ENCODE assay signal across 26 cellular contexts in genomic region chr14:71264260-71264659, GRCh38.
"Had no signal": no experiment of that assay in that cellular context is flagged by ENCODE, and none has a peak within 500 bp of the region (broad histone marks: within the 10 kb centered on the region; RNA-seq: fewer than 3 reads in every experiment).

No MANE protein-coding gene starts in this region.

- ATAC-seq: mucosa of descending colon; naive thymus-derived CD4-positive, alpha-beta T cell; natural killer cell treated with Interleukin-12 subunit alpha and Interleukin-12 subunit beta and Interleukin-15 and Interleukin-18, amount 100 ng/mL, for 72 hours; pancreas; right cardiac atrium; sciatic nerve; stimulated activated naive B cell treated with anti-CD40 and anti-IgM and Interleukin-4, amounts not matched to agents 10 μg/mL and 1 μg/mL and 100 μg/mL, for 72 hours; stimulated activated naive CD8-positive, alpha-beta T cell treated with anti-CD3 and anti-CD28 coated beads, Interleukin-15, Interleukin-2, amounts not matched to agents 100 U/mL and 50 U/mL, for 24 hours; upper lobe of right lung had no signal

- H3K4me2 ChIP-seq: hepatocyte had no signal

- H3K27me3 Mint-ChIP-seq: natural killer cell treated with Interleukin-12 subunit alpha and Interleukin-12 subunit beta and Interleukin-15 and Interleukin-18, amount 100 ng/mL, for 72 hours; stimulated activated naive B cell treated with anti-CD40 and anti-IgM and Interleukin-4, amounts not matched to agents 10 μg/mL and 1 μg/mL and 100 μg/mL, for 72 hours had no signal

- H3K36me3 ChIP-seq: left ventricle myocardium inferior, pancreas, prostate gland, suprapubic skin, thoracic aorta, tibial artery, upper lobe of right lung, uterus had no signal

- H3K27ac ChIP-seq: hepatocyte, left ventricle myocardium inferior, pancreas, prostate gland, skin epidermis, suprapubic skin, thoracic aorta, tibial artery, upper lobe of right lung, uterus had no signal

- H3K27ac Mint-ChIP-seq: naive thymus-derived CD4-positive, alpha-beta T cell; stimulated activated naive B cell treated with anti-CD40 and anti-IgM and Interleukin-4, amounts not matched to agents 10 μg/mL and 1 μg/mL and 100 μg/mL, for 72 hours had no signal

- FAIRE-seq: pancreas had no signal

- DNase-seq: islet precursor cell; left ventricle myocardium inferior; midbrain; mucosa of descending colon; naive thymus-derived CD4-positive, alpha-beta T cell; pancreas; posterior cingulate gyrus; retina; right cardiac atrium; stimulated activated CD4-positive, alpha-beta T cell treated with anti-CD3 and anti-CD28 coated beads, Interleukin-12 subunit alpha, Interleukin-12 subunit beta, amount 100 ng/mL, for 4 hours; stimulated activated CD4-positive, alpha-beta T cell treated with anti-CD3 and anti-CD28 coated beads, Interleukin-15, amount 100 ng/mL, for 24 hours; stimulated activated CD4-positive, alpha-beta T cell treated with anti-CD3 and anti-CD28 coated beads, Interleukin-2, amount 100 ng/mL, for 24 hours; stimulated activated CD4-positive, alpha-beta T cell treated with anti-CD3 and anti-CD28 coated beads, Interleukin-4, amount 100 ng/mL, for 1 hour; stimulated activated naive B cell treated with anti-CD40 and anti-IgM and Interleukin-4, amounts not matched to agents 10 μg/mL and 1 μg/mL and 100 μg/mL, for 72 hours; stimulated activated naive CD8-positive, alpha-beta T cell treated with anti-CD3 and anti-CD28 coated beads, Interleukin-15, Interleukin-2, amounts not matched to agents 100 U/mL and 50 U/mL, for 24 hours; tibial artery; upper lobe of right lung; uterus had no signal

- H3K79me2 ChIP-seq: hepatocyte had no signal

- H3K27me3 ChIP-seq: hepatocyte, pancreas, suprapubic skin, tibial artery, upper lobe of right lung, uterus had no signal

- H3K4me3 Mint-ChIP-seq: naive thymus-derived CD4-positive, alpha-beta T cell; natural killer cell treated with Interleukin-12 subunit alpha and Interleukin-12 subunit beta and Interleukin-15 and Interleukin-18, amount 100 ng/mL, for 72 hours; stimulated activated naive B cell treated with anti-CD40 and anti-IgM and Interleukin-4, amounts not matched to agents 10 μg/mL and 1 μg/mL and 100 μg/mL, for 72 hours had no signal

- H2AFZ ChIP-seq: hepatocyte had no signal

- H3K4me3 ChIP-seq: hepatocyte, left ventricle myocardium inferior, lung, mucosa of descending colon, pancreas, prostate gland, skin epidermis, suprapubic skin, thoracic aorta, tibial artery, upper lobe of right lung, uterus had no signal

- H3K4me1 ChIP-seq: left ventricle myocardium inferior, pancreas, prostate gland, suprapubic skin, uterus had no signal
